ENCODE assay signal across 23 cellular contexts in the genomic region with DNA sequence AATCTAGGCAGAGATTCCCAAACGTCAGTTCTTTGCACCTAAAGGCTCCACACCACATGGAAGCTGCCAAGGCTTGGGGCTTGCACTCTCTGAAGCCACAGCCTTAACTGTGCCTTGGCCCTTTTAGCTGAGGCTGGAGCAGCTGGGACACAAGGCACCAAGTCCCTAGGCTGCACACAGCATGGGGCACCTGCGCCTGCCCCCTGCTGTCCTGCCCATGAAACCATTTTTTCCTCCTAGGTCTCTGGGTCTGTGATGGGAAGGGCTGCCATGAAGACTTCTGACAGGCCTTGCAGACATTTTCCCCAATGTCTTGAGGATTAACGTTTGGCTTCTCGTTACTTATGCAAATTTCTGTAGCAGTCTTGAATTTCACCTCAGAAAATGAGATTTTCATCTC.
A peak's percentile ranks its signal among the peaks of the same experiment; 100 is the strongest.
DNase-seq lines count a peak whose midpoint lies in the region; ATAC-seq, FAIRE-seq and TF ChIP-seq lines count a peak whose summit lies in the region.
"Had no signal": no experiment of that assay in that cellular context is flagged by ENCODE, and none has a peak within 500 bp of the region (broad histone marks: within the 10 kb centered on the region; RNA-seq: fewer than 3 reads in every experiment).

No MANE protein-coding gene starts in this region.

- no TSS peak for BruUV-seq in HepG2 (replicated peaks; lab: Mats Ljungman, UMichigan)

- TF ChIP-seq RAD21 in HepG2 (CRISPR knock-in tag; IDR thresholded peaks at IDR 0.05): no peak

- TF ChIP-seq EP300 in HepG2 (IDR thresholded peaks at IDR 0.05; ENCODE audit: low read depth in 2 of 2, low read length in 2 of 2): no peak
- no peak for TF ChIP-seq EP300 in HepG2 (CRISPR knock-in tag; IDR thresholded peaks at IDR 0.05; ENCODE audit: borderline replicate concordance)

- WGBS in HepG2 (ENCODE audit: low lambda C conversion rate): 21% methylated on average over 4 of the region's 4 CpGs
- WGBS in right lobe of liver (ENCODE audit: insufficient coverage, low coverage, low lambda C conversion rate, missing lambda C conversion rate): 71% methylated on average over 3 of the region's 4 CpGs
- WGBS in GM23248 (ENCODE audit: low coverage in 1 of 2, low lambda C conversion rate in 2 of 2, missing lambda C conversion rate in 2 of 2), 2 experiments: 71% methylated on average over 4 of the region's 4 CpGs

- intact Hi-C loops in HepG2 (cut with micrococcal nuclease; ENCODE audit: unreplicated experiment) (loop anchor here (10.0 kb wide), 1 partner anchor 248 kb away; no protein-coding TSS in a partner anchor), right lobe of liver (cut with DNase I) (no loop called here)

- in situ Hi-C loops in HepG2 (cut with HindIII; ENCODE audit: extremely low pct_ligation_motif_present, low pct_unique_long_range_greater_than_20kb) (no loop called here), GM13977 (cut with MboI; ENCODE audit: low pct_unique_long_range_greater_than_20kb, low sequenced_read_pairs, unreplicated experiment) (no loop called here), GM23248 (cut with MboI) (no loop called here), ACHN (cut with HindIII; ENCODE audit: low pct_ligation_motif_present, low pct_unique_long_range_greater_than_20kb, low sequenced_read_pairs) (no loop called here)

- H3K4me3 ChIP-seq in HepG2 (replicated peaks in 1 of 3; ENCODE audit: insufficient read depth in 1 of 3, low read depth in 2 of 3, low read length in 3 of 3): no peak overlapping the region
- no peak overlapping the region for H3K4me3 ChIP-seq in right lobe of liver
- H3K4me3 ChIP-seq in Karpas-422 (ENCODE audit: low read length): no peak overlapping the region
- no peak overlapping the region for H3K4me3 ChIP-seq in GM23248
- H3K4me3 ChIP-seq: BLaER1 treated with 17β-estradiol and CSF1 and Interleukin-3, amounts not matched to agents 10 nM and 100 nM; GM12878; GM23338 had no signal

- TF ChIP-seq POLR2A in HepG2 (IDR thresholded peaks at IDR 0.05; ENCODE audit: insufficient read depth in 1 of 2, low read depth in 2 of 2, low read length in 2 of 2) (no peak), right lobe of liver (IDR thresholded peaks at IDR 0.05) (no peak)

- ATAC-seq in HepG2 (peak; percentile 60), right lobe of liver (no peak)
- ATAC-seq: GM12878, GM23338, HCT116 had no signal

- peak; percentile 45 for TF ChIP-seq CTCF in HepG2 (CRISPR knock-in tag; IDR thresholded peaks at IDR 0.05)
- no peak for TF ChIP-seq CTCF in right lobe of liver (IDR thresholded peaks at IDR 0.05)
- peak; percentile 13 for TF ChIP-seq CTCF in GM13977 (IDR thresholded peaks at IDR 0.05; ENCODE audit: extremely low read depth, insufficient read depth, missing control alignments)

- H3F3A ChIP-seq in GM23248 (ENCODE audit: insufficient read depth): peaks cover 19% of the 10 kb centered on the region

- H3K27ac ChIP-seq in HepG2 (ENCODE audit: extremely low read length, insufficient read depth, low read length) (no peak overlapping the region), right lobe of liver (no peak overlapping the region), Karpas-422 (ENCODE audit: low read length) (no peak overlapping the region), GM23248 (no peak overlapping the region)
- H3K27ac ChIP-seq: 22Rv1; BLaER1 treated with 17β-estradiol and CSF1 and Interleukin-3, amounts not matched to agents 10 nM and 100 nM had no signal

- no peaks in the 10 kb centered on the region for H3K27me3 ChIP-seq in HepG2 (ENCODE audit: control insufficient read depth in 1 of 2, insufficient read depth in 2 of 2, low read length in 2 of 2)
- no peaks in the 10 kb centered on the region for H3K27me3 ChIP-seq in right lobe of liver
- no peaks in the 10 kb centered on the region for H3K27me3 ChIP-seq in Karpas-422 (ENCODE audit: low read length)
- no peaks in the 10 kb centered on the region for H3K27me3 ChIP-seq in GM23248 (replicated peaks; ENCODE audit: insufficient read depth)
- H3K27me3 ChIP-seq: BE2C had no signal

- POLR2A ChIA-PET in HepG2 (lab: Yijun Ruan, JAX): no interaction called here

- H3K36me3 ChIP-seq in HepG2 (replicated peaks in 1 of 2; ENCODE audit: control insufficient read depth in 1 of 2, insufficient read depth in 2 of 2, low read length in 2 of 2) (no peaks in the 10 kb centered on the region), right lobe of liver (no peaks in the 10 kb centered on the region), Karpas-422 (ENCODE audit: insufficient read depth, low read length) (no peaks in the 10 kb centered on the region), GM23248 (ENCODE audit: low read depth) (no peaks in the 10 kb centered on the region)
- H3K36me3 ChIP-seq: BE2C; BLaER1 treated with 17β-estradiol and CSF1 and Interleukin-3, amounts not matched to agents 10 nM and 100 nM had no signal

- H3K9ac ChIP-seq in HepG2 (ENCODE audit: insufficient read depth, low read depth, low read length) (no peak overlapping the region), Karpas-422 (ENCODE audit: low read length) (no peak overlapping the region), GM23248 (no peak overlapping the region)
- H3K9ac ChIP-seq: BLaER1 treated with 17β-estradiol and CSF1 and Interleukin-3, amounts not matched to agents 10 nM and 100 nM had no signal

- H3K9me3 ChIP-seq in HepG2 (ENCODE audit: low read length) (no peaks in the 10 kb centered on the region), right lobe of liver (no peaks in the 10 kb centered on the region), Karpas-422 (ENCODE audit: low read length) (no peaks in the 10 kb centered on the region), GM23248 (ENCODE audit: low read depth) (no peaks in the 10 kb centered on the region)
- H3K9me3 ChIP-seq: BE2C had no signal

- CTCF ChIA-PET in HepG2 (lab: Yijun Ruan, JAX; ENCODE audit: low intra/inter-chr PET ratio, low total read pairs): no interaction called here

- H3K4me1 ChIP-seq in HepG2 (ENCODE audit: insufficient read depth, low read length) (peaks cover 27% of the 10 kb centered on the region), right lobe of liver (no peaks in the 10 kb centered on the region), Karpas-422 (ENCODE audit: low read length) (no peaks in the 10 kb centered on the region), GM23248 (ENCODE audit: insufficient read depth) (peaks cover 30% of the 10 kb centered on the region)
- H3K4me1 ChIP-seq: BE2C had no signal

- DNase-seq in HepG2 (ENCODE audit: low spot score): no peak
- DNase-seq in right lobe of liver: no peak
- no peak for DNase-seq in GM13977 (ENCODE audit: low spot score)
- DNase-seq in Karpas-422: peak; percentile 44
- no peak for DNase-seq in GM23248
- no peak for DNase-seq in GM19239 (ENCODE audit: insufficient read length, low spot score)
- DNase-seq in ACHN: no peak
- DNase-seq: AML-193; BE2C; CD4-positive, alpha-beta T cell; CD8-positive, alpha-beta memory T cell; DMS 273 treated with DMSO at 0.1 percent for 48 hours; DMS79 treated with DMSO at 0.1 percent for 48 hours; GF-D8; H9 had no signal

- no peaks in the 10 kb centered on the region for H4K20me1 ChIP-seq in HepG2 (ENCODE audit: insufficient read depth, low read length)
- no peaks in the 10 kb centered on the region for H4K20me1 ChIP-seq in Karpas-422 (ENCODE audit: insufficient read depth, low read depth, low read length)
- H4K20me1 ChIP-seq in GM23248 (ENCODE audit: insufficient read depth): no peaks in the 10 kb centered on the region

- H3K79me2 ChIP-seq in HepG2 (ENCODE audit: insufficient read depth, low read length): no peaks in the 10 kb centered on the region
- no peaks in the 10 kb centered on the region for H3K79me2 ChIP-seq in Karpas-422 (ENCODE audit: low read length)
- H3K79me2 ChIP-seq in GM23248 (ENCODE audit: insufficient read depth): no peaks in the 10 kb centered on the region

- H2AFZ ChIP-seq in HepG2 (ENCODE audit: low read length) (no peak overlapping the region), Karpas-422 (ENCODE audit: low read length) (no peak overlapping the region), GM23248 (no peak overlapping the region)
- H2AFZ ChIP-seq: GM23338 had no signal

- FAIRE-seq in HepG2 (lab: Jason Lieb, UNC) (no peak), GM19239 (lab: Jason Lieb, UNC) (no peak)
- FAIRE-seq: A204.1, D721Med, GM12878, GM18507 had no signal

- H3K9me2 ChIP-seq in Karpas-422 (replicated peaks; ENCODE audit: insufficient read depth, low read length) (no peaks in the 10 kb centered on the region), GM23248 (ENCODE audit: insufficient read depth) (no peaks in the 10 kb centered on the region)

- no peak overlapping the region for H3K4me2 ChIP-seq in HepG2 (ENCODE audit: low read depth, low read length)
- H3K4me2 ChIP-seq in Karpas-422 (ENCODE audit: low read depth, low read length, poor library complexity, severe bottlenecking): no peak overlapping the region
- H3K4me2 ChIP-seq in GM23248 (ENCODE audit: unreplicated experiment): no peak overlapping the region
- H3K4me2 ChIP-seq: BLaER1 treated with 17β-estradiol and CSF1 and Interleukin-3, amounts not matched to agents 10 nM and 100 nM; GM23338 had no signal

TF ChIP-seq in HepG2, 621 proteins besides CTCF, POLR2A, EP300 and RAD21:
- TF ChIP-seq ZNF430 (CRISPR knock-in tag; IDR thresholded peaks at IDR 0.05) (no peak), STAG1 (CRISPR knock-in tag; IDR thresholded peaks at IDR 0.05) (peak; percentile 42; the same call in 1 of the 2 replicates)

Comparison
In these comparisons a context has a peak if more than half of its experiments do, and no peak if none do; other contexts are left out.
1. CTCF ChIP-seq: peak in HepG2 (single experiment) and GM13977 (single experiment); none in right lobe of liver (0 of 4).